Comparison of ENCODE assay signal across 1 cellular context in genomic region chr16:24844101-24845030, GRCh38.
TF ChIP-seq lines count a peak whose summit lies in the region.

No MANE protein-coding gene starts in this region.

TF ChIP-seq in K562, 482 proteins besides CTCF, POLR2A, EP300 and RAD21 (continued from another document and continues in another):
- TF ChIP-seq ZBTB49 (CRISPR knock-in tag; IDR thresholded peaks at IDR 0.05; ENCODE audit: borderline replicate concordance) (no peak), GABPB2 (CRISPR knock-in tag; conservative IDR thresholded peaks at IDR 0.05) (no peak), RFX7 (CRISPR knock-in tag; IDR thresholded peaks at IDR 0.05) (no peak), ZNF592 (IDR thresholded peaks at IDR 0.05) (peak; percentile 61; the same call in 1 of the 2 replicates), ZC3H4 (CRISPR knock-in tag; IDR thresholded peaks at IDR 0.05; ENCODE audit: borderline replicate concordance) (no peak), MCM7 (IDR thresholded peaks at IDR 0.05) (no peak), POLR2B (IDR thresholded peaks at IDR 0.05; ENCODE audit: low read depth, partially characterized antibody) (no peak), TCF3 (CRISPR knock-in tag; IDR thresholded peaks at IDR 0.05) (peak; percentile 86), ZNF282 (CRISPR knock-in tag; IDR thresholded peaks at IDR 0.05) (no peak), KDM4B (IDR thresholded peaks at IDR 0.05; ENCODE audit: borderline replicate concordance in 2 of 2, low read depth in 1 of 2) (no peak), U2AF1 (optimal IDR thresholded peaks at IDR 0.05; ENCODE audit: low read depth, low read length) (no peak), NELFE (IDR thresholded peaks at IDR 0.05; ENCODE audit: insufficient read depth, insufficient read length) (no peak), ILK (tag; IDR thresholded peaks at IDR 0.05; ENCODE audit: borderline replicate concordance, low read depth) (no peak), BRF1 (IDR thresholded peaks at IDR 0.05; ENCODE audit: borderline replicate concordance, extremely low read depth, insufficient read length) (no peak), SAP30 (IDR thresholded peaks at IDR 0.05; ENCODE audit: borderline replicate concordance, insufficient read depth, low read depth, low read length, poor library complexity, severe bottlenecking) (no peak), ZNF561 (CRISPR knock-in tag; conservative IDR thresholded peaks at IDR 0.05) (no peak), NCOA6 (IDR thresholded peaks at IDR 0.05) (no peak), SMARCE1 (IDR thresholded peaks at IDR 0.05) (peak; percentile 98), CBX1 (IDR thresholded peaks at IDR 0.05; ENCODE audit: low read depth) (no peak), E2F4 (CRISPR knock-in tag; IDR thresholded peaks at IDR 0.05; ENCODE audit: low read depth) (no peak), ARHGAP35 (IDR thresholded peaks at IDR 0.05; ENCODE audit: partially characterized antibody) (no peak), XRCC4 (IDR thresholded peaks at IDR 0.05; ENCODE audit: extremely low read depth, insufficient read depth, insufficient read length) (no peak), HDAC1 (IDR thresholded peaks at IDR 0.05) (peak in 1 of 2 experiments; percentile 90; a peak in 2 of 4 replicates), KDM2B (CRISPR knock-in tag; IDR thresholded peaks at IDR 0.05) (no peak), ESRRA (IDR thresholded peaks at IDR 0.05; ENCODE audit: borderline replicate concordance, low read depth) (no peak), SIRT6 (IDR thresholded peaks at IDR 0.05; ENCODE audit: low read depth, low read length) (no peak), SRSF1 (IDR thresholded peaks at IDR 0.05; ENCODE audit: low read depth, low read length) (no peak), AFF1 (IDR thresholded peaks at IDR 0.05; ENCODE audit: low read depth in 1 of 2, partially characterized antibody in 2 of 2) (no peak), XRCC5 (IDR thresholded peaks at IDR 0.05; ENCODE audit: low read depth, low read length) (no peak), CREBBP (IDR thresholded peaks at IDR 0.05; ENCODE audit: low read depth, low read length) (no peak), ATF7 (IDR thresholded peaks at IDR 0.05) (peak; percentile 83), TEAD2 (tag; IDR thresholded peaks at IDR 0.05) (no peak), ZNF655 (CRISPR knock-in tag; IDR thresholded peaks at IDR 0.05) (no peak), ZBTB1 (CRISPR knock-in tag; IDR thresholded peaks at IDR 0.05; ENCODE audit: borderline replicate concordance, low read depth) (no peak), NCOA1 (IDR thresholded peaks at IDR 0.05; ENCODE audit: low read depth) (peak; percentile 74), ZFX (CRISPR knock-in tag; IDR thresholded peaks at IDR 0.05) (no peak), MNT (conservative IDR thresholded peaks at IDR 0.05) (peak; percentile 28 to 71; a peak in 3 of 4 replicates), PBX2 (CRISPR knock-in tag; IDR thresholded peaks at IDR 0.05; ENCODE audit: low read depth) (no peak), PBX2 (tag; conservative IDR thresholded peaks at IDR 0.05; ENCODE audit: low read depth) (no peak), MTA1 (IDR thresholded peaks at IDR 0.05; ENCODE audit: borderline replicate concordance) (peak; percentile 79), ZNF354B (CRISPR knock-in tag; IDR thresholded peaks at IDR 0.05) (no peak), PATZ1 (CRISPR knock-in tag; IDR thresholded peaks at IDR 0.05; ENCODE audit: borderline replicate concordance) (no peak), SMARCB1 (IDR thresholded peaks at IDR 0.05; ENCODE audit: insufficient read length, low read depth) (no peak), FOXJ3 (CRISPR knock-in tag; IDR thresholded peaks at IDR 0.05) (no peak), ID3 (CRISPR knock-in tag; IDR thresholded peaks at IDR 0.05) (no peak), ID3 (tag; IDR thresholded peaks at IDR 0.05) (no peak), ZNF324 (CRISPR knock-in tag; IDR thresholded peaks at IDR 0.05) (no peak)
